ENCODE assay signal across 13 cellular contexts in the genomic region with DNA sequence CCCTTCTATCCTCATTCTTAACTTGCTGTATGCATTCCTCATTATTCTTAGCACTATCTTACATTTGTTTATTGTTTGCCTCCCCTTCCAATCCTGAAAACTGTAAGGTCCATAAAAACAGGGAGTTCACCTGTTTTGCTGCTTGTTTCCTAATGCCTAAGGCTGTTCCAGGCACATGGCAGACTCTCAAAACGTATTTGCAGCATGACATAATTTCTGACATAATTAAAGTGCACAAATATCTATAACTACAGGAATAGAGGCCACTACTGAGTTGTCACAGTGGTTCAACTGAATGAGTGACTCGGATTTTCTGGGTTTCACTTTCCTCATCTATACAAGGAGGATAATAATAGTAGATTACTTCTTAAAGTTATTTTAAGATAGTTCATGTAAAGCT.
DNase-seq lines count a peak whose midpoint lies in the region; ATAC-seq and TF ChIP-seq lines count a peak whose summit lies in the region.
"Had no signal": no experiment of that assay in that cellular context is flagged by ENCODE, and none has a peak within 500 bp of the region (broad histone marks: within the 10 kb centered on the region; RNA-seq: fewer than 3 reads in every experiment).

No MANE protein-coding gene starts in this region.

- no peaks in the 10 kb centered on the region for H3K27me3 ChIP-seq in CD4-positive, CD25-positive, alpha-beta regulatory T cell (ENCODE audit: control insufficient read depth, insufficient read depth, low read length)

- peak in 2 of 3 donors; percentile 17 to 63 for DNase-seq in CD4-positive, CD25-positive, alpha-beta regulatory T cell
- peak; percentile 39 for DNase-seq in GM13977 (ENCODE audit: low spot score)
- DNase-seq in T-helper 17 cell, result no peak
- peak; percentile 31 for DNase-seq in kidney tubule cell (ENCODE audit: low spot score)
- no peak for DNase-seq in DMS79 treated with DMSO at 0.1 percent for 48 hours (lab: John Stamatoyannopoulos, UW)
- DNase-seq: activated CD8-positive, alpha-beta memory T cell treated with anti-CD3 and anti-CD28 coated beads, Interleukin-2, amount 50 U/mL, for 4 hours; foreskin melanocyte; NCI-H446; SW 1271 had no signal

- no peak for ATAC-seq in CD4-positive, CD25-positive, alpha-beta regulatory T cell (ENCODE audit: low read depth in 2 of 2)
- ATAC-seq in T-helper 17 cell (no peak), HG02678 (IDR thresholded peaks at IDR 0.05; ENCODE audit: unreplicated experiment) (no peak), HG02981 (IDR thresholded peaks at IDR 0.05; ENCODE audit: unreplicated experiment) (no peak), GM19324 (IDR thresholded peaks at IDR 0.05; ENCODE audit: low FRiP score, unreplicated experiment) (no peak)
- ATAC-seq: left lobe of liver had no signal

- in situ Hi-C loops in GM13977 (cut with MboI; ENCODE audit: low pct_unique_long_range_greater_than_20kb, low sequenced_read_pairs, unreplicated experiment), result no loop called here

- H3K9me3 ChIP-seq in CD4-positive, CD25-positive, alpha-beta regulatory T cell (ENCODE audit: control insufficient read depth in 2 of 2, low read length in 2 of 2), result no peaks in the 10 kb centered on the region
- no peaks in the 10 kb centered on the region for H3K9me3 ChIP-seq in T-helper 17 cell (ENCODE audit: control insufficient read depth, low read length, poor library complexity, severe bottlenecking)

- TF ChIP-seq CTCF in GM13977 (IDR thresholded peaks at IDR 0.05; ENCODE audit: extremely low read depth, insufficient read depth, missing control alignments), result no peak

- peak overlapping the region; percentile 83 to 100 (median 94) for H3K27ac Mint-ChIP-seq in CD4-positive, CD25-positive, alpha-beta regulatory T cell
- peak overlapping the region; percentile 98 for H3K27ac Mint-ChIP-seq in T-helper 17 cell

- peak overlapping the region; percentile 98 for H3K4me3 ChIP-seq in CD4-positive, CD25-positive, alpha-beta regulatory T cell (ENCODE audit: low read depth, low read length)

- peaks cover 36% of the 10 kb centered on the region for H3K4me1 ChIP-seq in CD4-positive, CD25-positive, alpha-beta regulatory T cell (ENCODE audit: control insufficient read depth, insufficient read depth, low read length, poor library complexity, severe bottlenecking)

- H3K27ac ChIP-seq in CD4-positive, CD25-positive, alpha-beta regulatory T cell (ENCODE audit: insufficient read depth, low read length, poor library complexity, severe bottlenecking), result peak overlapping the region; percentile 98

- peaks cover 0 to 4% (median 0%) of the 10 kb centered on the region in 7 donors for H3K9me3 Mint-ChIP-seq in CD4-positive, CD25-positive, alpha-beta regulatory T cell

- H3K36me3 ChIP-seq in CD4-positive, CD25-positive, alpha-beta regulatory T cell (ENCODE audit: control insufficient read depth, insufficient read depth, low read length), result no peaks in the 10 kb centered on the region

- H3K36me3 Mint-ChIP-seq in CD4-positive, CD25-positive, alpha-beta regulatory T cell, result peaks cover 10% of the 10 kb centered on the region
- H3K36me3 Mint-ChIP-seq in T-helper 17 cell (ENCODE audit: low read depth), result peaks cover 5% of the 10 kb centered on the region

- peaks cover under 1% of the 10 kb centered on the region for H3K27me3 Mint-ChIP-seq in CD4-positive, CD25-positive, alpha-beta regulatory T cell
- H3K27me3 Mint-ChIP-seq in T-helper 17 cell, result no peaks in the 10 kb centered on the region

- peaks cover 14 to 68% (median 50%) of the 10 kb centered on the region in 4 donors for H3K4me1 Mint-ChIP-seq in CD4-positive, CD25-positive, alpha-beta regulatory T cell
- H3K4me1 Mint-ChIP-seq in T-helper 17 cell, result peaks cover 34% of the 10 kb centered on the region

- peak overlapping the region; percentile 93 to 97 (median 96) for H3K4me3 Mint-ChIP-seq in CD4-positive, CD25-positive, alpha-beta regulatory T cell
- peak overlapping the region; percentile 68 for H3K4me3 Mint-ChIP-seq in T-helper 17 cell

Comparison
In these comparisons a context has a peak if more than half of its experiments do, and no peak if none do; other contexts are left out.
1. DNase-seq: peak in CD4-positive, CD25-positive, alpha-beta regulatory T cell (2 of 3), GM13977 (single experiment) and kidney tubule cell (single experiment); none in T-helper 17 cell (0 of 3) and DMS79 treated with DMSO at 0.1 percent for 48 hours (single experiment).